13 cellular contexts compared by ENCODE assay signal in genomic region chr6:26246057-26246456, GRCh38.
DNase-seq lines count a peak whose midpoint lies in the region; ATAC-seq and TF ChIP-seq lines count a peak whose summit lies in the region.
"Had no signal": no experiment of that assay in that cellular context is flagged by ENCODE, and none has a peak within 500 bp of the region (broad histone marks: within the 10 kb centered on the region; RNA-seq: fewer than 3 reads in every experiment).

No MANE protein-coding gene starts in this region.

- peaks cover 3% of the 10 kb centered on the region; the same call in 1 of the 2 replicates for H3K27me3 Mint-ChIP-seq in H9 (ENCODE audit: low read depth)
- H3K27me3 Mint-ChIP-seq: CD8-positive, alpha-beta memory T cell had no signal

- no peak for TF ChIP-seq POLR2A in Peyer's patch (IDR thresholded peaks at IDR 0.05)

- DNase-seq in H9 (no peak), hepatocyte (ENCODE audit: low spot score) (no peak), Peyer's patch (no peak), NCI-H748 (lab: John Stamatoyannopoulos, UW; ENCODE audit: unreplicated experiment) (no peak)
- DNase-seq: Caco-2; CD8-positive, alpha-beta memory T cell; GF-D8; GOT3; HCEC 1CT; HFFc6 had no signal

- H3K14ac ChIP-seq in H9 (ENCODE audit: insufficient read depth, low read length): no peak overlapping the region

- H3K27ac ChIP-seq in H9 (ENCODE audit: insufficient read length, low read depth, low read length): no peak overlapping the region
- H3K27ac ChIP-seq in hepatocyte: peak overlapping the region; percentile 3
- H3K27ac ChIP-seq in Peyer's patch: no peak overlapping the region
- H3K27ac ChIP-seq: BLaER1 had no signal

- no CpG with 5 or more reads among the region's 7 CpGs for WGBS in H9 (ENCODE audit: extremely low coverage, insufficient read length, low lambda C conversion rate)
- 87% methylated on average over 7 of the region's 7 CpGs for WGBS in hepatocyte (ENCODE audit: low lambda C conversion rate, missing lambda C conversion rate)

- H2BK5ac ChIP-seq in H9 (ENCODE audit: insufficient read length, low read length): no peak overlapping the region

- peak overlapping the region; percentile 22 for H3T11ph ChIP-seq in H9 (ENCODE audit: low read length)

- no peaks in the 10 kb centered on the region for H3K9me2 ChIP-seq in Loucy (replicated peaks; ENCODE audit: low read depth, low read length)
- H3K9me2 ChIP-seq in hepatocyte (replicated peaks; ENCODE audit: insufficient read depth): no peaks in the 10 kb centered on the region

- no peak overlapping the region for H3K4ac ChIP-seq in H9 (ENCODE audit: low read depth, low read length)

- no peak overlapping the region for H2AK5ac ChIP-seq in H9 (ENCODE audit: insufficient read length, low read length)

- H3K4me3 ChIP-seq in Loucy (ENCODE audit: low read length, poor library complexity, severe bottlenecking) (no peak overlapping the region), hepatocyte (no peak overlapping the region), Peyer's patch (no peak overlapping the region)
- H3K4me3 ChIP-seq: BLaER1 had no signal

- no peak overlapping the region for H4K8ac ChIP-seq in H9 (replicated peaks; ENCODE audit: insufficient read length, low read depth, low read length)

- no peak overlapping the region for H3K27ac Mint-ChIP-seq in H9
- H3K27ac Mint-ChIP-seq: HFFc6 had no signal

- TF ChIP-seq CTCF in H9 (conservative IDR thresholded peaks at IDR 0.05): no peak
- TF ChIP-seq CTCF in Loucy (conservative IDR thresholded peaks at IDR 0.05; ENCODE audit: low read length): no peak
- no peak for TF ChIP-seq CTCF in hepatocyte (IDR thresholded peaks at IDR 0.05; ENCODE audit: poor library complexity)
- TF ChIP-seq CTCF in Peyer's patch (IDR thresholded peaks at IDR 0.05): no peak

- H3K18ac ChIP-seq in H9 (ENCODE audit: insufficient read length, low read depth, low read length): no peak overlapping the region

- no peak overlapping the region for H3K23ac ChIP-seq in H9 (ENCODE audit: insufficient read length, low read depth, low read length)

- no peak overlapping the region for H3K56ac ChIP-seq in H9 (ENCODE audit: insufficient read length, low read depth, low read length)

- no peak overlapping the region for H3K9ac ChIP-seq in H9 (ENCODE audit: extremely low read depth, insufficient read length, low read length)
- H3K9ac ChIP-seq in Loucy (ENCODE audit: low read depth, low read length, poor library complexity, severe bottlenecking): peak overlapping the region; percentile 29
- H3K9ac ChIP-seq: BLaER1 had no signal

- no peak overlapping the region for H2BK120ac ChIP-seq in H9 (ENCODE audit: low read depth, low read length, poor library complexity, severe bottlenecking)

- ATAC-seq in HG03457 (IDR thresholded peaks at IDR 0.05; ENCODE audit: unreplicated experiment): no peak

- H3K4me1 ChIP-seq in H9 (ENCODE audit: insufficient read depth, low read length) (no peaks in the 10 kb centered on the region), Loucy (ENCODE audit: insufficient read depth, low read length, poor library complexity, severe bottlenecking) (peaks cover 25% of the 10 kb centered on the region), hepatocyte (ENCODE audit: insufficient read depth) (peaks cover 6% of the 10 kb centered on the region), Peyer's patch (no peaks in the 10 kb centered on the region)

- no peak overlapping the region for H2BK12ac ChIP-seq in H9 (ENCODE audit: insufficient read length, low read depth, low read length)

- H3K23me2 ChIP-seq in H9 (ENCODE audit: insufficient read length, low read depth, low read length, poor library complexity, severe bottlenecking): peaks cover 7% of the 10 kb centered on the region

- H3K9me3 Mint-ChIP-seq in H9: no peaks in the 10 kb centered on the region
- H3K9me3 Mint-ChIP-seq: CD8-positive, alpha-beta memory T cell; HFFc6 had no signal

- H3K9me3 ChIP-seq in H9 (ENCODE audit: control insufficient read depth, low read depth, low read length) (no peaks in the 10 kb centered on the region), Loucy (ENCODE audit: insufficient read depth, low read depth, low read length) (no peaks in the 10 kb centered on the region), hepatocyte (ENCODE audit: low read depth) (no peaks in the 10 kb centered on the region), Peyer's patch (no peaks in the 10 kb centered on the region)
- H3K9me3 ChIP-seq: Caco-2 had no signal

- H3K79me2 ChIP-seq in H9 (ENCODE audit: insufficient read depth, low read length): no peaks in the 10 kb centered on the region
- no peaks in the 10 kb centered on the region for H3K79me2 ChIP-seq in Loucy (ENCODE audit: insufficient read depth, low read length)
- no peaks in the 10 kb centered on the region for H3K79me2 ChIP-seq in hepatocyte

- H3K36me3 ChIP-seq in Loucy (ENCODE audit: insufficient read depth, low read length): no peaks in the 10 kb centered on the region
- H3K36me3 ChIP-seq in hepatocyte (replicated peaks; ENCODE audit: insufficient read depth, low read depth): no peaks in the 10 kb centered on the region
- H3K36me3 ChIP-seq in Peyer's patch: no peaks in the 10 kb centered on the region
- H3K36me3 ChIP-seq: BLaER1 had no signal

- no peak overlapping the region for H3K4me3 Mint-ChIP-seq in H9
- H3K4me3 Mint-ChIP-seq: HFFc6 had no signal

- no peak overlapping the region for H4K91ac ChIP-seq in H9 (ENCODE audit: insufficient read length, low read depth, low read length)

- H4K5ac ChIP-seq in H9 (ENCODE audit: insufficient read length, low read depth, low read length): no peak overlapping the region

- no peak overlapping the region for H3K4me2 ChIP-seq in H9 (ENCODE audit: insufficient read depth, insufficient read length, low read length)
- H3K4me2 ChIP-seq in Loucy (ENCODE audit: low read depth, low read length, poor library complexity, severe bottlenecking): no peak overlapping the region
- no peak overlapping the region for H3K4me2 ChIP-seq in hepatocyte
- H3K4me2 ChIP-seq: BLaER1 had no signal

- H3K4me1 Mint-ChIP-seq in H9: peaks cover 35 to 39% of the 10 kb centered on the region in 2 experiments

- H2AFZ ChIP-seq in H9 (ENCODE audit: low read length): no peak overlapping the region
- H2AFZ ChIP-seq in Loucy (ENCODE audit: low read length): no peak overlapping the region
- no peak overlapping the region for H2AFZ ChIP-seq in hepatocyte

- no peak overlapping the region for H2BK20ac ChIP-seq in H9 (ENCODE audit: low read depth, low read length, poor library complexity, severe bottlenecking)

- peaks cover 3% of the 10 kb centered on the region for H4K20me1 ChIP-seq in H9 (ENCODE audit: control insufficient read depth, insufficient read depth, insufficient read length)
- no peaks in the 10 kb centered on the region for H4K20me1 ChIP-seq in Loucy (ENCODE audit: insufficient read depth, low read length, poor library complexity, severe bottlenecking)
- no peaks in the 10 kb centered on the region for H4K20me1 ChIP-seq in hepatocyte (ENCODE audit: insufficient read depth, poor library complexity, severe bottlenecking)
- H4K20me1 ChIP-seq: BLaER1 had no signal

- H3K27me3 ChIP-seq in H9 (ENCODE audit: insufficient read depth, low read length) (no peaks in the 10 kb centered on the region), Loucy (ENCODE audit: insufficient read depth, low read length, poor library complexity, severe bottlenecking) (no peaks in the 10 kb centered on the region), hepatocyte (no peaks in the 10 kb centered on the region), Peyer's patch (no peaks in the 10 kb centered on the region)

- H3K36me3 Mint-ChIP-seq in H9 (ENCODE audit: insufficient read depth in 1 of 3, low read depth in 3 of 3): no peaks in the 10 kb centered on the region

- H3K79me1 ChIP-seq in H9 (ENCODE audit: insufficient read depth, low read depth, low read length, poor library complexity, severe bottlenecking): no peaks in the 10 kb centered on the region

- no peaks in the 10 kb centered on the region for H3F3A ChIP-seq in Loucy (ENCODE audit: low read depth)

- H2BK15ac ChIP-seq in H9 (ENCODE audit: low read depth, low read length): no peak overlapping the region
